ENCODE assay signal across 22 cellular contexts in the genomic region with DNA sequence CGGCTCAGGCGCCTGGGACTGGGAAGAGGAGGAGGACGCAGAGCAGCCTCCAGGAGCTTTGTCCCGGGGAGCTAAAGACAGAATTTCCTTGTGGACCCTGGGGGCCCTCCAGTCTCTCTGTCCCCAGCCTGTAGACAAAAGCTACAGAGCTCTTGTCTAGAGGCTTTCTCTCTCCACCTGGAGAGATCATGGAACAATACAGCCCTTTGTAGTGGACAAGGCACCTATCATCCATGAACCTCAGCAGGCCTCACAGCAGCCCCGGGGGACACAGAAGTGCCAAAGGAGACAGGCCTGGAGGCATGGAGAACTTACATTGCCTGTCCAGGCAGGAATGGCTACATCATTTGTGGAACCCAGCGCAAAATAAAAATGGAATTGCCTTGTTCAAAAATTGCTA.
"Had no signal": no experiment of that assay in that cellular context is flagged by ENCODE, and none has a peak within 500 bp of the region (broad histone marks: within the 10 kb centered on the region; RNA-seq: fewer than 3 reads in every experiment).

No MANE protein-coding gene starts in this region.

- H3K4me1 Mint-ChIP-seq: naive thymus-derived CD8-positive, alpha-beta T cell had no signal

- H2AFZ ChIP-seq: parathyroid adenoma had no signal

- H3K27ac Mint-ChIP-seq: nephron progenitor cell; stimulated activated memory B cell treated with anti-CD40 and anti-IgM and Interleukin-4, amounts not matched to agents 10 μg/mL and 1 μg/mL and 100 μg/mL, for 72 hours; type B pancreatic cell had no signal

- H3K79me2 ChIP-seq: parathyroid adenoma had no signal

- H3K9me3 ChIP-seq: neutrophil, prostate gland, spleen, testis, tibial artery had no signal

- H3K4me1 ChIP-seq: parathyroid adenoma, prostate gland had no signal

- ATAC-seq: left lobe of liver; naive thymus-derived CD8-positive, alpha-beta T cell; right cardiac atrium; stimulated activated memory B cell treated with anti-CD40 and anti-IgM and Interleukin-4, amounts not matched to agents 10 μg/mL and 1 μg/mL and 100 μg/mL, for 72 hours; stimulated activated naive CD8-positive, alpha-beta T cell treated with anti-CD3 and anti-CD28 coated beads, Interleukin-15, Interleukin-2, amounts not matched to agents 100 U/mL and 50 U/mL, for 24 hours had no signal

- DNase-seq: dorsolateral prefrontal cortex; effector CD4-positive, alpha-beta T cell; hypothalamus; kidney; mesenchymal stem cell; midbrain; naive thymus-derived CD8-positive, alpha-beta T cell; nephron progenitor cell; right cardiac atrium; spleen; stimulated activated CD4-positive, alpha-beta T cell treated with anti-CD3 and anti-CD28 coated beads, Interleukin-4, amount 100 ng/mL, for 4 hours; stimulated activated naive CD8-positive, alpha-beta T cell treated with anti-CD3 and anti-CD28 coated beads, Interleukin-15, Interleukin-2, amounts not matched to agents 100 U/mL and 50 U/mL, for 24 hours; substantia nigra; testis; tibial artery had no signal

- H3K4me3 ChIP-seq: dorsolateral prefrontal cortex, prostate gland, skin epidermis, spleen, testis, tibial artery had no signal

- H3K27me3 ChIP-seq: neutrophil, spleen, testis had no signal

- H3K4me3 Mint-ChIP-seq: naive thymus-derived CD8-positive, alpha-beta T cell; nephron progenitor cell; stimulated activated memory B cell treated with anti-CD40 and anti-IgM and Interleukin-4, amounts not matched to agents 10 μg/mL and 1 μg/mL and 100 μg/mL, for 72 hours; type B pancreatic cell had no signal

- H3K36me3 ChIP-seq: neutrophil, prostate gland, spleen, tibial artery had no signal

- H3K9ac ChIP-seq: parathyroid adenoma had no signal

- H3K27me3 Mint-ChIP-seq: naive thymus-derived CD8-positive, alpha-beta T cell had no signal

- H3K9me3 Mint-ChIP-seq: naive thymus-derived CD8-positive, alpha-beta T cell; nephron progenitor cell; stimulated activated memory B cell treated with anti-CD40 and anti-IgM and Interleukin-4, amounts not matched to agents 10 μg/mL and 1 μg/mL and 100 μg/mL, for 72 hours; type B pancreatic cell had no signal

- H3K27ac ChIP-seq: dorsolateral prefrontal cortex, neutrophil, parathyroid adenoma, prostate gland, skin epidermis, spleen, testis, tibial artery had no signal

- H3K36me3 Mint-ChIP-seq: naive thymus-derived CD8-positive, alpha-beta T cell; stimulated activated memory B cell treated with anti-CD40 and anti-IgM and Interleukin-4, amounts not matched to agents 10 μg/mL and 1 μg/mL and 100 μg/mL, for 72 hours; type B pancreatic cell had no signal
